In genomic region chr9:132087438-132088030, GRCh38 we compare ENCODE assay signal across 30 cellular contexts.
"Had no signal": no experiment of that assay in that cellular context is flagged by ENCODE, and none has a peak within 500 bp of the region (broad histone marks: within the 10 kb centered on the region; RNA-seq: fewer than 3 reads in every experiment).

No MANE protein-coding gene starts in this region.

- H3K9me3 Mint-ChIP-seq: activated CD4-positive, alpha-beta memory T cell treated with anti-CD3 and anti-CD28 coated beads for 36 hours; activated CD4-positive, alpha-beta T cell treated with anti-CD3 and anti-CD28 coated beads, Interleukin-2, amount 10 ng/mL, durations not matched to agents 24 days and 14 days; activated naive CD8-positive, alpha-beta T cell treated with anti-CD3 and anti-CD28 coated beads, Interleukin-2, amount 50 U/mL, for 24 hours; activated T-cell treated with anti-CD3 and anti-CD28 coated beads, Interleukin-2, amount 50 U/mL, for 24 hours; effector memory CD8-positive, alpha-beta T cell; nephron progenitor cell; stimulated activated memory B cell treated with anti-CD40 and anti-IgM and Interleukin-4, amounts not matched to agents 10 μg/mL and 1 μg/mL and 100 μg/mL, for 72 hours; stimulated activated naive CD8-positive, alpha-beta T cell treated with anti-CD3 and anti-CD28 coated beads, Interleukin-15, amount 100 ng/mL, for 72 hours; T-helper 1 cell treated with Interleukin-12 subunit alpha and Interleukin-12 subunit beta and Interleukin-4 antibody, amounts not matched to agents 30 μg/mL and 1 μg/mL, for 36 hours had no signal

- ATAC-seq: activated naive CD8-positive, alpha-beta T cell treated with anti-CD3 and anti-CD28 coated beads, Interleukin-2, amount 50 U/mL, for 24 hours; effector memory CD8-positive, alpha-beta T cell; heart right ventricle; pancreas; psoas muscle; stimulated activated memory B cell treated with anti-CD40 and anti-IgM and Interleukin-4, amounts not matched to agents 10 μg/mL and 1 μg/mL and 100 μg/mL, for 72 hours; stimulated activated naive CD8-positive, alpha-beta T cell treated with anti-CD3 and anti-CD28 coated beads, Interleukin-15, amount 100 ng/mL, for 72 hours had no signal

- H3K27ac ChIP-seq: coronary artery, heart right ventricle, left ventricle myocardium inferior, pancreas, psoas muscle, right atrium auricular region, suprapubic skin, tibial nerve had no signal

- H3K27me3 ChIP-seq: pancreas, right atrium auricular region had no signal

- H3K9me3 ChIP-seq: heart right ventricle, left ventricle myocardium inferior, pancreas, psoas muscle, right atrium auricular region, SK-N-SH, suprapubic skin, tibial nerve had no signal

- H3K4me1 ChIP-seq: heart right ventricle, left ventricle myocardium inferior, pancreas, psoas muscle, right atrium auricular region, suprapubic skin, tibial nerve had no signal

- DNase-seq: activated CD4-positive, alpha-beta memory T cell treated with anti-CD3 and anti-CD28 coated beads for 36 hours; activated CD4-positive, alpha-beta T cell treated with anti-CD3 and anti-CD28 coated beads, Interleukin-2, amount 10 ng/mL, durations not matched to agents 24 days and 14 days; activated CD4-positive, CD25-positive, alpha-beta regulatory T cell treated with anti-CD3 and anti-CD28 coated beads, Interleukin-2, amount 50 U/mL, for 72 hours; activated CD8-positive, alpha-beta memory T cell treated with anti-CD3 and anti-CD28 coated beads, Interleukin-2, amount 50 U/mL, for 48 hours; activated gamma-delta T cell treated with Interleukin-2 at 50 U/mL for 16 hours; activated naive CD4-positive, alpha-beta T cell treated with anti-CD3 and anti-CD28 coated beads, Interleukin-2, amount 50 U/mL, for 16 hours; activated naive CD8-positive, alpha-beta T cell treated with anti-CD3 and anti-CD28 coated beads, Interleukin-2, amount 50 U/mL, for 24 hours; activated T-cell treated with anti-CD3 and anti-CD28 coated beads, Interleukin-2, amount 50 U/mL, for 24 hours; cerebellar nuclear complex; effector memory CD8-positive, alpha-beta T cell; heart right ventricle; left ventricle myocardium inferior; naive B cell; nephron progenitor cell; pancreas; psoas muscle; SK-N-SH; stimulated activated CD4-positive, alpha-beta T cell treated with anti-CD3 and anti-CD28 coated beads, Interleukin-1b, Interleukin-23, amount 100 ng/mL, for 48 hours; stimulated activated CD4-positive, alpha-beta T cell treated with anti-CD3 and anti-CD28 coated beads, Interleukin-4, amount 100 ng/mL, for 4 hours; stimulated activated CD8-positive, alpha-beta memory T cell treated with anti-CD3 and anti-CD28 coated beads, Interleukin-4, amount 100 ng/mL, for 48 hours; stimulated activated naive CD8-positive, alpha-beta T cell treated with anti-CD3 and anti-CD28 coated beads, Interleukin-15, amount 100 ng/mL, for 72 hours; SW 1271; T1000 had no signal

- H3K4me1 Mint-ChIP-seq: activated naive CD8-positive, alpha-beta T cell treated with anti-CD3 and anti-CD28 coated beads, Interleukin-2, amount 50 U/mL, for 24 hours; naive B cell; nephron progenitor cell; stimulated activated memory B cell treated with anti-CD40 and anti-IgM and Interleukin-4, amounts not matched to agents 10 μg/mL and 1 μg/mL and 100 μg/mL, for 72 hours; stimulated activated naive CD8-positive, alpha-beta T cell treated with anti-CD3 and anti-CD28 coated beads, Interleukin-15, amount 100 ng/mL, for 72 hours had no signal

- H3K27ac Mint-ChIP-seq: activated CD4-positive, alpha-beta memory T cell treated with anti-CD3 and anti-CD28 coated beads for 36 hours; activated CD4-positive, alpha-beta T cell treated with anti-CD3 and anti-CD28 coated beads, Interleukin-2, amount 10 ng/mL, durations not matched to agents 24 days and 14 days; activated naive CD8-positive, alpha-beta T cell treated with anti-CD3 and anti-CD28 coated beads, Interleukin-2, amount 50 U/mL, for 24 hours; activated T-cell treated with anti-CD3 and anti-CD28 coated beads, Interleukin-2, amount 50 U/mL, for 24 hours; effector memory CD8-positive, alpha-beta T cell; naive B cell; nephron progenitor cell; stimulated activated memory B cell treated with anti-CD40 and anti-IgM and Interleukin-4, amounts not matched to agents 10 μg/mL and 1 μg/mL and 100 μg/mL, for 72 hours; stimulated activated naive CD8-positive, alpha-beta T cell treated with anti-CD3 and anti-CD28 coated beads, Interleukin-15, amount 100 ng/mL, for 72 hours; T-helper 1 cell treated with Interleukin-12 subunit alpha and Interleukin-12 subunit beta and Interleukin-4 antibody, amounts not matched to agents 30 μg/mL and 1 μg/mL, for 36 hours had no signal

- H3K4me3 Mint-ChIP-seq: activated CD4-positive, alpha-beta memory T cell treated with anti-CD3 and anti-CD28 coated beads for 36 hours; activated CD4-positive, alpha-beta T cell treated with anti-CD3 and anti-CD28 coated beads, Interleukin-2, amount 10 ng/mL, durations not matched to agents 24 days and 14 days; activated naive CD8-positive, alpha-beta T cell treated with anti-CD3 and anti-CD28 coated beads, Interleukin-2, amount 50 U/mL, for 24 hours; activated T-cell treated with anti-CD3 and anti-CD28 coated beads, Interleukin-2, amount 50 U/mL, for 24 hours; effector memory CD8-positive, alpha-beta T cell; nephron progenitor cell; stimulated activated memory B cell treated with anti-CD40 and anti-IgM and Interleukin-4, amounts not matched to agents 10 μg/mL and 1 μg/mL and 100 μg/mL, for 72 hours; stimulated activated naive CD8-positive, alpha-beta T cell treated with anti-CD3 and anti-CD28 coated beads, Interleukin-15, amount 100 ng/mL, for 72 hours; T-helper 1 cell treated with Interleukin-12 subunit alpha and Interleukin-12 subunit beta and Interleukin-4 antibody, amounts not matched to agents 30 μg/mL and 1 μg/mL, for 36 hours had no signal

- H3K36me3 Mint-ChIP-seq: activated CD4-positive, alpha-beta memory T cell treated with anti-CD3 and anti-CD28 coated beads for 36 hours; stimulated activated memory B cell treated with anti-CD40 and anti-IgM and Interleukin-4, amounts not matched to agents 10 μg/mL and 1 μg/mL and 100 μg/mL, for 72 hours had no signal

- H3K4me3 ChIP-seq: coronary artery, heart right ventricle, left ventricle myocardium inferior, pancreas, psoas muscle, right atrium auricular region, smooth muscle cell, suprapubic skin, tibial nerve had no signal

- H3K36me3 ChIP-seq: heart right ventricle, left ventricle myocardium inferior, pancreas, right atrium auricular region, suprapubic skin, tibial nerve had no signal
